In the genomic region with DNA sequence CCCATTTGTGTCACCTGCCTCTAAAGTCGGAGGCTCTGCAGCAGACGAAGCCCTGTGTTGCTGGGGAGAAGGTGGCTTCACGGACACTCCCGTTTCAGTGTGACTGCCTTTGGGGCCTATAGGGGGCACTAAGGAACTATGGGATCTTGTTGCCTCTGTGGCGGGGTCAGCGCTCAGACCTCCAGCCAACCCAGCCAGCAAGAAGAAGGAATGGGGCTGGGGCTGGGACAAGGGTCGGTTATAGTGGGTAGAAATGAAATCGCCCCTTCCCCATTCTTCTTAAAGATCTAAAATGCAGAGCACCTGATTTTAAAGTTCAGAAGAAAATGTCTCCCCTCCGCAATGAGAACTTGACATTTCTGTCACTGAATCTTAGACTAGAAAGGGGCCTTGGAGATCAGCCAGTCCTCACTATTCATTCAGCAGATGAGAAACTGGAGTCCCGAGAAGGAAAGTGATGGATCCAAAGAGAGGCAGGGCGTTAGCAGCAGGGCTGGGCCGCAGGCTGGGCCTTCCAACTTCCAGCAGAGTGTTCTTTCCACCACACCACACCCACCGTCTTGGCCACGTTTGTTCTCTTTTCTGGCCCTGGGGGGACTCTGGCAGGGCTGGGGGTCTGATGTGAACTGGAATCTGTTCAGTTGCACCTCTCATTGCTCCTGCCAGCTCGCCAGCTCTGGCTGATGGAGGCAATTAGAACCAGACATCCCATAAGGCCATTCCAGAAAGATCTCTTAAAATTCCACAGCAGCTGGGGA, we compare ENCODE assay signal across 8 cellular contexts.
A peak's percentile ranks its signal among the peaks of the same experiment; 100 is the strongest.
DNase-seq lines count a peak whose midpoint lies in the region; ATAC-seq and TF ChIP-seq lines count a peak whose summit lies in the region.

No MANE protein-coding gene starts in this region.

- H3K27me3 Mint-ChIP-seq in activated T-cell treated with anti-CD3 and anti-CD28 coated beads, Interleukin-2, amount 50 U/mL, for 24 hours, result peaks cover 47% of the 10 kb centered on the region
- H3K27me3 Mint-ChIP-seq in HFFc6 (ENCODE audit: insufficient read depth), result peaks cover 44% of the 10 kb centered on the region
- H3K27me3 Mint-ChIP-seq in progenitor cell of endocrine pancreas, result peaks cover 10% of the 10 kb centered on the region

- H3K4me1 Mint-ChIP-seq in activated T-cell treated with anti-CD3 and anti-CD28 coated beads, Interleukin-2, amount 50 U/mL, for 24 hours (ENCODE audit: low read depth), result no peaks in the 10 kb centered on the region
- H3K4me1 Mint-ChIP-seq in HFFc6 (ENCODE audit: low read depth) (0 out of 2 replicates have a peak, but pooled peaks cover 4% of the 10 kb centered on the region), progenitor cell of endocrine pancreas (ENCODE audit: low read depth) (peaks cover 51% of the 10 kb centered on the region)

- intact Hi-C loops in head of caudate nucleus (cut with DNase I), result no loop called here

- ATAC-seq in GM18517 (IDR thresholded peaks at IDR 0.05; ENCODE audit: unreplicated experiment), result no peak

- DNase-seq in activated T-cell treated with anti-CD3 and anti-CD28 coated beads, Interleukin-2, amount 50 U/mL, for 24 hours, result peak; percentile 32
- DNase-seq in activated T-cell treated with anti-CD3 and anti-CD28 coated beads, Interleukin-2, amount 50 U/mL, for 1 hour, result no peak
- DNase-seq in HFFc6 (no peak), NCI-H1105 treated with DMSO at 0.1 percent for 48 hours (lab: John Stamatoyannopoulos, UW) (peak; percentile 72), head of caudate nucleus (peak in 41 of 42 donors; percentile 15 to 84 (median 59)), progenitor cell of endocrine pancreas (ENCODE audit: low spot score, unreplicated experiment) (peak; percentile 43)
- DNase-seq in activated CD4-positive, alpha-beta T cell treated with anti-CD3 and anti-CD28 coated beads, Interleukin-2, amount 50 U/mL, for 48 hours, result peak; percentile 3 to 21

- H3K36me3 Mint-ChIP-seq in activated T-cell treated with anti-CD3 and anti-CD28 coated beads, Interleukin-2, amount 50 U/mL, for 24 hours (ENCODE audit: low read depth), result no peaks in the 10 kb centered on the region
- no peaks in the 10 kb centered on the region for H3K36me3 Mint-ChIP-seq in HFFc6 (ENCODE audit: low read depth)
- no peaks in the 10 kb centered on the region for H3K36me3 Mint-ChIP-seq in progenitor cell of endocrine pancreas (ENCODE audit: insufficient read depth)

- no peaks in the 10 kb centered on the region for H3K9me3 Mint-ChIP-seq in activated T-cell treated with anti-CD3 and anti-CD28 coated beads, Interleukin-2, amount 50 U/mL, for 24 hours
- no peaks in the 10 kb centered on the region for H3K9me3 Mint-ChIP-seq in HFFc6
- no peaks in the 10 kb centered on the region for H3K9me3 Mint-ChIP-seq in progenitor cell of endocrine pancreas (ENCODE audit: low read depth)

- TF ChIP-seq CTCF in HFFc6 (IDR thresholded peaks at IDR 0.05), result peak; percentile 70
- peak; percentile 90 for TF ChIP-seq CTCF in progenitor cell of endocrine pancreas (IDR thresholded peaks at IDR 0.05; ENCODE audit: unreplicated experiment)

- no peak overlapping the region for H3K27ac Mint-ChIP-seq in activated T-cell treated with anti-CD3 and anti-CD28 coated beads, Interleukin-2, amount 50 U/mL, for 24 hours
- H3K27ac Mint-ChIP-seq in HFFc6 (no peak overlapping the region), progenitor cell of endocrine pancreas (peak overlapping the region; percentile 35)

- H3K4me3 Mint-ChIP-seq in activated T-cell treated with anti-CD3 and anti-CD28 coated beads, Interleukin-2, amount 50 U/mL, for 24 hours, result no peak overlapping the region
- no peak overlapping the region for H3K4me3 Mint-ChIP-seq in HFFc6
- H3K4me3 Mint-ChIP-seq in progenitor cell of endocrine pancreas (ENCODE audit: low read depth), result no peak overlapping the region

Comparison
In these comparisons a context has a peak if more than half of its experiments do, and no peak if none do; other contexts are left out.
1. DNase-seq: peak in activated T-cell treated with anti-CD3 and anti-CD28 coated beads, Interleukin-2, amount 50 U/mL, for 24 hours (single experiment), NCI-H1105 treated with DMSO at 0.1 percent for 48 hours (single experiment), activated CD4-positive, alpha-beta T cell treated with anti-CD3 and anti-CD28 coated beads, Interleukin-2, amount 50 U/mL, for 48 hours (2 of 2), head of caudate nucleus (41 of 42) and progenitor cell of endocrine pancreas (single experiment); none in activated T-cell treated with anti-CD3 and anti-CD28 coated beads, Interleukin-2, amount 50 U/mL, for 1 hour (single experiment) and HFFc6 (single experiment).